ENCODE assay signal across 14 cellular contexts in genomic region chr16:47492036-47492427, GRCh38. TPM values are rescaled to one million over a fixed set of nuclear protein-coding genes. Genes with fewer than 3 reads are reported as not detected.
DNase-seq lines count a peak whose midpoint lies in the region; ATAC-seq and TF ChIP-seq lines count a peak whose summit lies in the region.
"Had no signal": no experiment of that assay in that cellular context is flagged by ENCODE, and none has a peak within 500 bp of the region (broad histone marks: within the 10 kb centered on the region; RNA-seq: fewer than 3 reads in every experiment).

No MANE protein-coding gene starts in this region.

- intact Hi-C loops in CD8-positive, alpha-beta T cell (cut with DNase I, micrococcal nuclease), result loop anchor here in 1 of 2 experiments (2.0 kb wide), 1 partner anchor 31 kb away; the partner anchor contains the start of genes ITFG1 and PHKB
- intact Hi-C loops in dendritic cell treated with granulocyte-macrophage colony-stimulating factor and Interleukin-4, amounts not matched to agents 40 ng/mL and 50 ng/mL, for 4 days (cut with micrococcal nuclease), result loop anchor here (10.0 kb wide), 1 partner anchor 347 kb away; the partner anchor contains the start of gene NETO2

- H3K9me3 Mint-ChIP-seq in CD8-positive, alpha-beta T cell, result peaks cover 15% of the 10 kb centered on the region
- peaks cover 11% of the 10 kb centered on the region for H3K9me3 Mint-ChIP-seq in dendritic cell treated with granulocyte-macrophage colony-stimulating factor and Interleukin-4, amounts not matched to agents 40 ng/mL and 50 ng/mL, for 4 days
- H3K9me3 Mint-ChIP-seq in stimulated activated naive B cell treated with anti-CD40 and anti-IgM and Interleukin-4, amounts not matched to agents 10 μg/mL and 1 μg/mL and 100 μg/mL, for 72 hours, result peaks cover 0 to 12% of the 10 kb centered on the region in 2 donors

- H3K4me3 ChIP-seq in CD8-positive, alpha-beta T cell (ENCODE audit: low read depth, low read length), result no peak overlapping the region
- H3K4me3 ChIP-seq in HL-60 (replicated peaks; ENCODE audit: insufficient read depth, low read length), result peak overlapping the region; percentile 39

- H3K27me3 Mint-ChIP-seq in CD8-positive, alpha-beta T cell (ENCODE audit: low read depth), result no peaks in the 10 kb centered on the region
- no peaks in the 10 kb centered on the region for H3K27me3 Mint-ChIP-seq in dendritic cell treated with granulocyte-macrophage colony-stimulating factor and Interleukin-4, amounts not matched to agents 40 ng/mL and 50 ng/mL, for 4 days
- no peaks in the 10 kb centered on the region for H3K27me3 Mint-ChIP-seq in stimulated activated naive B cell treated with anti-CD40 and anti-IgM and Interleukin-4, amounts not matched to agents 10 μg/mL and 1 μg/mL and 100 μg/mL, for 72 hours

- H3K4me1 Mint-ChIP-seq in CD8-positive, alpha-beta T cell (ENCODE audit: low read depth), result peaks cover 57% of the 10 kb centered on the region
- H3K4me1 Mint-ChIP-seq in dendritic cell treated with granulocyte-macrophage colony-stimulating factor and Interleukin-4, amounts not matched to agents 40 ng/mL and 50 ng/mL, for 4 days (ENCODE audit: low read depth), result peaks cover 29% of the 10 kb centered on the region
- H3K4me1 Mint-ChIP-seq in stimulated activated naive B cell treated with anti-CD40 and anti-IgM and Interleukin-4, amounts not matched to agents 10 μg/mL and 1 μg/mL and 100 μg/mL, for 72 hours, result peaks cover 14 to 34% of the 10 kb centered on the region in 2 donors

- POLR2A ChIA-PET in CD8-positive, alpha-beta T cell (lab: Charles Lee), result interaction anchor here (1.0 kb wide), 1 partner anchor 32 kb away, joined by 3 read pairs; no protein-coding TSS in a partner anchor

- DNase-seq in CD8-positive, alpha-beta T cell, result no peak
- DNase-seq in HL-60 (ENCODE audit: low read depth in 1 of 2, low spot score in 1 of 2) (no peak), T-helper 9 cell (no peak), NCI-H1092 treated with DMSO at 0.1 percent for 48 hours (lab: John Stamatoyannopoulos, UW) (no peak), DMS 273 treated with DMSO at 0.1 percent for 48 hours (lab: John Stamatoyannopoulos, UW) (no peak)
- no peak for DNase-seq in stimulated activated naive B cell treated with anti-CD40 and anti-IgM and Interleukin-4, amounts not matched to agents 10 μg/mL and 1 μg/mL and 100 μg/mL, for 72 hours
- DNase-seq in stimulated activated CD4-positive, alpha-beta T cell treated with anti-CD3 and anti-CD28 coated beads, Interleukin-12 subunit alpha, Interleukin-12 subunit beta, amount 100 ng/mL, for 4 hours, result no peak
- DNase-seq: AML-193, DMS53, erythroblast, HCEC 1CT, KBM-7, NCI-H2227 treated with DMSO at 0.1 percent for 48 hours had no signal

- no peaks in the 10 kb centered on the region for H3K9me3 ChIP-seq in CD8-positive, alpha-beta T cell (ENCODE audit: low read length)

- H3K4me3 Mint-ChIP-seq in CD8-positive, alpha-beta T cell, result no peak overlapping the region
- H3K4me3 Mint-ChIP-seq in dendritic cell treated with granulocyte-macrophage colony-stimulating factor and Interleukin-4, amounts not matched to agents 40 ng/mL and 50 ng/mL, for 4 days, result peak overlapping the region; percentile 71
- H3K4me3 Mint-ChIP-seq in stimulated activated naive B cell treated with anti-CD40 and anti-IgM and Interleukin-4, amounts not matched to agents 10 μg/mL and 1 μg/mL and 100 μg/mL, for 72 hours, result peak overlapping the region; percentile 83 to 88

- H3K27me3 ChIP-seq in CD8-positive, alpha-beta T cell (ENCODE audit: insufficient read depth, low read length), result no peaks in the 10 kb centered on the region
- no peaks in the 10 kb centered on the region for H3K27me3 ChIP-seq in HL-60 (ENCODE audit: insufficient read depth, poor library complexity, severe bottlenecking)

- peaks cover 35% of the 10 kb centered on the region for H3K4me1 ChIP-seq in CD8-positive, alpha-beta T cell (ENCODE audit: insufficient read depth, low read length)

- H3K27ac ChIP-seq in CD8-positive, alpha-beta T cell (ENCODE audit: low read depth, low read length), result no peak overlapping the region
- peak overlapping the region; percentile 96 for H3K27ac ChIP-seq in HL-60 (replicated peaks)

- H3K27ac Mint-ChIP-seq in CD8-positive, alpha-beta T cell, result peak overlapping the region; percentile 94
- H3K27ac Mint-ChIP-seq in dendritic cell treated with granulocyte-macrophage colony-stimulating factor and Interleukin-4, amounts not matched to agents 40 ng/mL and 50 ng/mL, for 4 days, result peak overlapping the region; percentile 89
- H3K27ac Mint-ChIP-seq in stimulated activated naive B cell treated with anti-CD40 and anti-IgM and Interleukin-4, amounts not matched to agents 10 μg/mL and 1 μg/mL and 100 μg/mL, for 72 hours, result peak overlapping the region; percentile 96

- ATAC-seq in CD8-positive, alpha-beta T cell, result no peak
- no peak for ATAC-seq in stimulated activated naive B cell treated with anti-CD40 and anti-IgM and Interleukin-4, amounts not matched to agents 10 μg/mL and 1 μg/mL and 100 μg/mL, for 72 hours (replicated peaks)

- H3K36me3 Mint-ChIP-seq in CD8-positive, alpha-beta T cell, result peaks cover 41% of the 10 kb centered on the region
- peaks cover 38% of the 10 kb centered on the region for H3K36me3 Mint-ChIP-seq in dendritic cell treated with granulocyte-macrophage colony-stimulating factor and Interleukin-4, amounts not matched to agents 40 ng/mL and 50 ng/mL, for 4 days (ENCODE audit: low read depth)
- peaks cover 50 to 54% of the 10 kb centered on the region in 2 donors for H3K36me3 Mint-ChIP-seq in stimulated activated naive B cell treated with anti-CD40 and anti-IgM and Interleukin-4, amounts not matched to agents 10 μg/mL and 1 μg/mL and 100 μg/mL, for 72 hours

- CTCF ChIA-PET in CD8-positive, alpha-beta T cell (lab: Charles Lee), result no interaction called here

- no peak for TF ChIP-seq CTCF in CD8-positive, alpha-beta T cell (IDR thresholded peaks at IDR 0.05)
- TF ChIP-seq CTCF in HL-60 (IDR thresholded peaks at IDR 0.05; ENCODE audit: insufficient read depth, low read length), result no peak

- H3K36me3 ChIP-seq in CD8-positive, alpha-beta T cell (ENCODE audit: insufficient read depth, low read length), result no peaks in the 10 kb centered on the region

RNA-seq across cellular contexts. Expression of gene PHKB, which starts 30.9 kb away (rescaled TPM):
- total RNA-seq in CD8-positive, alpha-beta T cell, result 10 to 100 TPM; 32.4 to 32.8 TPM

RNA-seq across cellular contexts. Expression of gene ITFG1, which starts 31.2 kb away (rescaled TPM):
- total RNA-seq in CD8-positive, alpha-beta T cell, result 10 to 100 TPM; 13.2 to 16.8 TPM
